9 cellular contexts compared by ENCODE assay signal in the genomic region with DNA sequence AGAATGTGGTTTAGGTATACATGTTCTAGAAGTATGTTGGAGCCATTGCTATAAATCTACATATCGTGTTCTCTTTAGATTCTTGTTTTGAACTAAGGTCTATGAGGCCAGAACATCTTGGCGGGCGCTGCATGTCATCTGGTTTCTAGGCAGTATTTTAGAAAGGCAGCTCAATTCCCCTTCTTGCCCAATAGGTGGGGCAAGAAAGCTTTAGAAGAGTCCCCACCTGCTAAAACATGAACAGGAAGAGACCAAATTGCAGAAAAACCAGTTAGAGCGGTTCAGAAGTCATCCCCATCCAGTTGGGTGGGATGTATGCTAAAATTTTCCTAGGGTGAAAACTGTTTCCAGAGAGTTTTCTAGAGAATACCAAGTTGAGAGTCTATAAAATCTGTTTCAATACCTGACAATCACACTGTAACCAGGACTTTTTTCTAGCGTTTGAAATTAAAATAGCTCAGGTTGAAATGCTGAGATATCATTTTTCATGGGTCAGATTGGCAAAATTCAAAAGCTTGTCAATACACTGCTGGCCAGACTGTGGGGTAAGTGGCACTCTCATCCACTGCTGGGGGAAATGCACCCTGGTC. TPM values are rescaled to one million over a fixed set of nuclear protein-coding genes. Genes with fewer than 3 reads are reported as not detected.
A peak's percentile ranks its signal among the peaks of the same experiment; 100 is the strongest.
DNase-seq lines count a peak whose midpoint lies in the region; ATAC-seq, FAIRE-seq and TF ChIP-seq lines count a peak whose summit lies in the region.
"Had no signal": no experiment of that assay in that cellular context is flagged by ENCODE, and none has a peak within 500 bp of the region (broad histone marks: within the 10 kb centered on the region; RNA-seq: fewer than 3 reads in every experiment).

No MANE protein-coding gene starts in this region.

- FAIRE-seq in GM12892 (lab: Jason Lieb, UNC), result peak; percentile 88

- no peak overlapping the region for H3K4me3 ChIP-seq in stomach

- H3K9me3 ChIP-seq in stomach, result no peaks in the 10 kb centered on the region

- intact Hi-C loops in stomach (cut with DNase I; ENCODE audit: low total_unique reads), result no loop called here

- TF ChIP-seq POLR2A in GM12892 (IDR thresholded peaks at IDR 0.05; ENCODE audit: low read depth, low read length), result no peak
- TF ChIP-seq POLR2A in stomach (IDR thresholded peaks at IDR 0.05), result no peak

- DNase-seq in GM12892 (ENCODE audit: insufficient read length) (peak; percentile 45), NCI-H446 treated with DMSO at 0.1 percent for 48 hours (lab: John Stamatoyannopoulos, UW) (peak; percentile 42), amniotic epithelial cell (ENCODE audit: low read depth) (peak; percentile 32), hepatic stellate cell (ENCODE audit: low spot score) (peak; percentile 54), stomach (no peak)
- no peak for DNase-seq in activated T-cell treated with anti-CD3 and anti-CD28 coated beads, Interleukin-2, amount 50 U/mL, for 24 hours

- peaks cover 3% of the 10 kb centered on the region for H3K27me3 Mint-ChIP-seq in activated T-cell treated with anti-CD3 and anti-CD28 coated beads, Interleukin-2, amount 50 U/mL, for 24 hours
- H3K27me3 Mint-ChIP-seq: natural killer cell treated with Interleukin-12 subunit alpha and Interleukin-12 subunit beta and Interleukin-15 and Interleukin-18, amount 100 ng/mL, for 72 hours had no signal

- no peak overlapping the region for H3K27ac Mint-ChIP-seq in activated T-cell treated with anti-CD3 and anti-CD28 coated beads, Interleukin-2, amount 50 U/mL, for 24 hours
- H3K27ac Mint-ChIP-seq: natural killer cell treated with Interleukin-12 subunit alpha and Interleukin-12 subunit beta and Interleukin-15 and Interleukin-18, amount 100 ng/mL, for 72 hours had no signal

- H3K36me3 ChIP-seq in stomach, result no peaks in the 10 kb centered on the region

- H3K36me3 Mint-ChIP-seq in activated T-cell treated with anti-CD3 and anti-CD28 coated beads, Interleukin-2, amount 50 U/mL, for 24 hours (ENCODE audit: low read depth), result no peaks in the 10 kb centered on the region
- H3K36me3 Mint-ChIP-seq: natural killer cell treated with Interleukin-12 subunit alpha and Interleukin-12 subunit beta and Interleukin-15 and Interleukin-18, amount 100 ng/mL, for 72 hours had no signal

- peaks cover 0 to 4% (median 0%) of the 10 kb centered on the region in 3 donors for H3K27me3 ChIP-seq in stomach

- WGBS in stomach, 5 donors, result 5 to 18% (median 11%) methylated on average over 5 of the region's 5 CpGs

- no peaks in the 10 kb centered on the region for H3K9me3 Mint-ChIP-seq in activated T-cell treated with anti-CD3 and anti-CD28 coated beads, Interleukin-2, amount 50 U/mL, for 24 hours
- H3K9me3 Mint-ChIP-seq: natural killer cell treated with Interleukin-12 subunit alpha and Interleukin-12 subunit beta and Interleukin-15 and Interleukin-18, amount 100 ng/mL, for 72 hours had no signal

- no peak for TF ChIP-seq EP300 in stomach (IDR thresholded peaks at IDR 0.05)

- H3K4me3 Mint-ChIP-seq in activated T-cell treated with anti-CD3 and anti-CD28 coated beads, Interleukin-2, amount 50 U/mL, for 24 hours, result no peak overlapping the region
- H3K4me3 Mint-ChIP-seq: natural killer cell treated with Interleukin-12 subunit alpha and Interleukin-12 subunit beta and Interleukin-15 and Interleukin-18, amount 100 ng/mL, for 72 hours had no signal

- no peak overlapping the region for H3K27ac ChIP-seq in C4-2B
- H3K27ac ChIP-seq in stomach, result no peak overlapping the region

- peak; percentile 72 for ATAC-seq in HG03095 (IDR thresholded peaks at IDR 0.05; ENCODE audit: unreplicated experiment)

- peaks cover 9% of the 10 kb centered on the region for H3K4me1 Mint-ChIP-seq in activated T-cell treated with anti-CD3 and anti-CD28 coated beads, Interleukin-2, amount 50 U/mL, for 24 hours (ENCODE audit: low read depth)

- H3K4me1 ChIP-seq in stomach, result peaks cover 0 to 8% (median 0%) of the 10 kb centered on the region in 4 donors

- TF ChIP-seq CTCF in C4-2B (conservative IDR thresholded peaks at IDR 0.05) (peak; percentile 83), stomach (IDR thresholded peaks at IDR 0.05) (peak in 5 of 7 experiments; percentile 46 to 75 (median 67))

RNA-seq across cellular contexts. Expression of a gene that starts 17.5 kb away (rescaled TPM):
- 124 TPM for polyA plus RNA-seq in GM12892 (2012; ENCODE audit: missing spikeins)
- total RNA-seq in stomach, result 10 to 100 TPM in 3 of 5 donors, 1 to 10 TPM in 2; 3.5 to 25.0 (median 11.6) TPM
- 10 to 100 TPM in 2 of 3 donors, 1 to 10 TPM in 1; 3.7 to 17.8 (median 14.8) TPM for polyA plus RNA-seq in stomach

Comparison
In these comparisons a context has a peak if more than half of its experiments do, and no peak if none do; other contexts are left out.
1. DNase-seq: peak in GM12892 (single experiment), NCI-H446 treated with DMSO at 0.1 percent for 48 hours (single experiment), amniotic epithelial cell (single experiment) and hepatic stellate cell (single experiment); none in stomach (single experiment) and activated T-cell treated with anti-CD3 and anti-CD28 coated beads, Interleukin-2, amount 50 U/mL, for 24 hours (single experiment).